ENCODE assay signal across 22 cellular contexts in the genomic region with DNA sequence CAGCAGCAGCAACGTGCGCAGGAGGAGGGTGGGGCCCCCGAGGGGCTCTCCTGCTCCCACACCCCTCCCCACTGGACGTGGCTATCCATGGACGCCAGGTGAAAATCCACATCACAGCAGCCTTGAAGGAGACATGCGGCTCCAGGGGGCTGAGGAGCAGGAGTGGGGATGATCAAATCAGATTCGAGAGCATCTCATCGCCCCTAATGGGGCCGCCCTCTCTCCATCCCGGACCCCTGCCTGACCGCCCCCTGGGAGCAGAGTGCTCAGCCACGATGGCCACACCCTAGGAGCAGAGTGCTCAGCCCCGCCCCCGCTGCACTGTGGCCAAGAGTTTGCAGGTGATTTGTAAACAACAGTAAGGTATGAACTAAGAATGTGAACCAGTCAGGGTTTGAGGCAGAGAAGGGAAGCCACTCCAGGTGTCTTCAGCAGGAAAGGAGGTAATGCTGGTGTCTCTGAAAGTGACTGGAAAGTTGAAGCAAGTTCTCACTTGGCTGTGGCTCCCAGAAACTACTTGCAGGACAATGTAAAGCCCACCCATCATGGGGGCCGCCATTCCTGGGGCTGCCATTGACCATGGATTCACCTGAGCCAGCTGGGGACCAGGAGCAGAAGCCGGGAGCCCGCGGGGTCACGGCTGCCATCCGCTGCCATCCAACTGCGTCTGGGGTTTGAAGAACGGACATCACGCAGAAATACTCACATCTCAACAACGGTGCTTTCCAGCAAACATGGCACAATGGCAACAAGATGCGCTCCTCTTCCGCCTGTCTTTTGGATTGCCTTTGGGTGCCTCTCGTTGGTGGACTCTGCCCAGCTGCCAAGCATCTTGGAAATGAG.
DNase-seq lines count a peak whose midpoint lies in the region; ATAC-seq and TF ChIP-seq lines count a peak whose summit lies in the region.
"Had no signal": no experiment of that assay in that cellular context is flagged by ENCODE, and none has a peak within 500 bp of the region (broad histone marks: within the 10 kb centered on the region; RNA-seq: fewer than 3 reads in every experiment).

No MANE protein-coding gene starts in this region.

- H3K4me3 Mint-ChIP-seq in Caco-2 (ENCODE audit: unreplicated experiment), result peak overlapping the region; percentile 10
- H3K4me3 Mint-ChIP-seq: CD4-positive, CD25-positive, alpha-beta regulatory T cell; nephron progenitor cell; T-helper 17 cell had no signal

- in situ Hi-C loops in GM13977 (cut with MboI; ENCODE audit: low pct_unique_long_range_greater_than_20kb, low sequenced_read_pairs, unreplicated experiment), result no loop called here

- H2BK120ac ChIP-seq in neuronal stem cell (ENCODE audit: low read depth, low read length), result no peak overlapping the region

- H2BK12ac ChIP-seq in neuronal stem cell (ENCODE audit: low read length), result no peak overlapping the region

- no peak overlapping the region for H4K8ac ChIP-seq in neuronal stem cell (ENCODE audit: low read depth, low read length)

- no peak overlapping the region for H4K91ac ChIP-seq in neuronal stem cell (ENCODE audit: low read depth, low read length, poor library complexity)

- no peak overlapping the region for H2BK15ac ChIP-seq in neuronal stem cell (ENCODE audit: low read length)

- H3K27ac Mint-ChIP-seq in Caco-2 (ENCODE audit: unreplicated experiment), result peak overlapping the region; percentile 10
- H3K27ac Mint-ChIP-seq: CD4-positive, CD25-positive, alpha-beta regulatory T cell; nephron progenitor cell; T-helper 17 cell had no signal

- H3K79me1 ChIP-seq in neuronal stem cell (ENCODE audit: low read depth, low read length), result no peaks in the 10 kb centered on the region

- no peak for TF ChIP-seq POLR2A in tibial nerve (IDR thresholded peaks at IDR 0.05)

- no peak for TF ChIP-seq EP300 in tibial nerve (IDR thresholded peaks at IDR 0.05)

- BruUV-seq in Caco-2 (replicated peaks; lab: Mats Ljungman, UMichigan), result no TSS peak

- H3K27ac ChIP-seq in neuronal stem cell (replicated peaks; ENCODE audit: low read length), result no peak overlapping the region
- H3K27ac ChIP-seq in tibial nerve, result no peak overlapping the region
- H3K27ac ChIP-seq: Peyer's patch, sigmoid colon, SJSA1 had no signal

- no CpG with 5 or more reads among the region's 27 CpGs for WGBS in neuronal stem cell (ENCODE audit: extremely low coverage in 2 of 2, insufficient read length in 2 of 2, insufficient replicate concordance in 1 of 2), 2 donors
- 84 to 86% methylated on average over 21 to 26 of the region's 27 CpGs for WGBS in tibial nerve, 2 donors

- H3K18ac ChIP-seq in neuronal stem cell (ENCODE audit: low read length), result peak overlapping the region; percentile 55

- H3K4ac ChIP-seq in neuronal stem cell (ENCODE audit: low read length), result no peak overlapping the region

- CTCF ChIA-PET in Caco-2 (lab: Charles Lee), result no interaction called here

- no peak overlapping the region for H2AFZ ChIP-seq in neuronal stem cell (ENCODE audit: low read length)

- no peak for DNase-seq in Caco-2
- DNase-seq in GM13977 (ENCODE audit: low spot score), result peak; percentile 25
- DNase-seq in activated CD8-positive, alpha-beta memory T cell treated with anti-CD3 and anti-CD28 coated beads, Interleukin-2, amount 50 U/mL, for 48 hours, result peak; percentile 18
- DNase-seq in neuronal stem cell (ENCODE audit: low spot score), result no peak
- DNase-seq in kidney tubule cell (ENCODE audit: low spot score), result no peak
- DNase-seq in tibial nerve (ENCODE audit: low spot score in 2 of 2), result no peak
- DNase-seq: activated CD4-positive, alpha-beta T cell treated with anti-CD3 and anti-CD28 coated beads for 4 hours; activated naive CD4-positive, alpha-beta T cell treated with Interleukin-2 at 50 U/mL for 16 hours; amygdala; CD4-positive, CD25-positive, alpha-beta regulatory T cell; DMS 273 treated with DMSO at 0.1 percent for 48 hours; KBM-7; left cardiac atrium; midbrain; NCI-H1694; NCI-H226; nephron progenitor cell; T-helper 17 cell had no signal

- H3K4me1 ChIP-seq in Caco-2 (peaks cover 19% of the 10 kb centered on the region), neuronal stem cell (ENCODE audit: control insufficient read depth in 2 of 2, insufficient read depth in 1 of 2, low read depth in 1 of 2, low read length in 2 of 2) (peaks cover 6 to 13% of the 10 kb centered on the region in 2 donors), tibial nerve (peaks cover 0 to 11% (median 0%) of the 10 kb centered on the region in 4 donors)
- H3K4me1 ChIP-seq: Peyer's patch, SJSA1 had no signal

- no peak overlapping the region for H3K23ac ChIP-seq in neuronal stem cell (ENCODE audit: low read depth, low read length, poor library complexity)

- H2AK5ac ChIP-seq in neuronal stem cell (ENCODE audit: low read depth, low read length), result peak overlapping the region; percentile 64

- H3K9me3 ChIP-seq in Caco-2, result no peaks in the 10 kb centered on the region
- no peaks in the 10 kb centered on the region for H3K9me3 ChIP-seq in neuronal stem cell (replicated peaks in 1 of 2; ENCODE audit: control insufficient read depth in 2 of 2, insufficient read depth in 1 of 2, low read depth in 1 of 2, low read length in 2 of 2)
- H3K9me3 ChIP-seq in tibial nerve, result no peaks in the 10 kb centered on the region
- H3K9me3 ChIP-seq: Peyer's patch, sigmoid colon had no signal

- intact Hi-C loops in Caco-2 (cut with micrococcal nuclease; ENCODE audit: unreplicated experiment), result no loop called here

- TF ChIP-seq CTCF in Caco-2 (IDR thresholded peaks at IDR 0.05; ENCODE audit: insufficient read depth in 1 of 2, low read depth in 1 of 2, low read length in 1 of 2, severe bottlenecking in 1 of 2, unreplicated experiment in 1 of 2) (no peak), GM13977 (IDR thresholded peaks at IDR 0.05; ENCODE audit: extremely low read depth, insufficient read depth, missing control alignments) (no peak), tibial nerve (IDR thresholded peaks at IDR 0.05) (no peak)

- no peak overlapping the region for H3K4me3 ChIP-seq in Caco-2 (ENCODE audit: low read depth, low read length)
- no peak overlapping the region for H3K4me3 ChIP-seq in neuronal stem cell (ENCODE audit: low read length in 2 of 2)
- no peak overlapping the region for H3K4me3 ChIP-seq in tibial nerve
- H3K4me3 ChIP-seq: Peyer's patch, sigmoid colon, SJSA1 had no signal

- H3K4me1 Mint-ChIP-seq in Caco-2 (ENCODE audit: low read depth, unreplicated experiment), result peaks cover 18% of the 10 kb centered on the region

- H3K27me3 ChIP-seq in Caco-2 (replicated peaks; ENCODE audit: control insufficient read depth, insufficient read depth, low read length) (no peaks in the 10 kb centered on the region; the same call in 1 of the 2 replicates), neuronal stem cell (ENCODE audit: control insufficient read depth in 3 of 3, insufficient read depth in 3 of 3, low read depth in 1 of 3, low read length in 3 of 3) (no peaks in the 10 kb centered on the region), tibial nerve (peaks cover 0 to 24% of the 10 kb centered on the region in 2 donors)

- H3K27me3 Mint-ChIP-seq in Caco-2 (ENCODE audit: insufficient read depth, unreplicated experiment), result peaks cover 11% of the 10 kb centered on the region

- H3K36me3 ChIP-seq in Caco-2 (ENCODE audit: control insufficient read depth, insufficient read depth, low read length), result no peaks in the 10 kb centered on the region
- no peaks in the 10 kb centered on the region for H3K36me3 ChIP-seq in neuronal stem cell (replicated peaks in 1 of 2; ENCODE audit: control insufficient read depth in 2 of 2, insufficient read depth in 2 of 2, low read length in 2 of 2)
- no peaks in the 10 kb centered on the region for H3K36me3 ChIP-seq in tibial nerve
- H3K36me3 ChIP-seq: Peyer's patch, sigmoid colon, SJSA1 had no signal

- no peak overlapping the region for H3K4me2 ChIP-seq in neuronal stem cell (ENCODE audit: insufficient read depth, low read length, poor library complexity, severe bottlenecking)

- no peaks in the 10 kb centered on the region for H3K36me3 Mint-ChIP-seq in Caco-2 (ENCODE audit: insufficient read depth, unreplicated experiment)
- H3K36me3 Mint-ChIP-seq: CD4-positive, CD25-positive, alpha-beta regulatory T cell had no signal

- POLR2A ChIA-PET in Caco-2 (lab: Charles Lee), result no interaction called here

- no peaks in the 10 kb centered on the region for H3K9me3 Mint-ChIP-seq in Caco-2 (ENCODE audit: unreplicated experiment)
- H3K9me3 Mint-ChIP-seq: nephron progenitor cell had no signal

- no peak for ATAC-seq in GM18861 (IDR thresholded peaks at IDR 0.05; ENCODE audit: unreplicated experiment)
- ATAC-seq: left cardiac atrium, T-helper 17 cell had no signal

- H3K14ac ChIP-seq in neuronal stem cell (ENCODE audit: low read length), result no peak overlapping the region

- no peak overlapping the region for H2BK5ac ChIP-seq in neuronal stem cell (ENCODE audit: low read length)

- no peak overlapping the region for H3K9ac ChIP-seq in neuronal stem cell (ENCODE audit: low read depth, low read length, poor library complexity)

Comparison
In these comparisons a context has a peak if more than half of its experiments do, and no peak if none do; other contexts are left out.
1. DNase-seq: peak in GM13977 (single experiment) and activated CD8-positive, alpha-beta memory T cell treated with anti-CD3 and anti-CD28 coated beads, Interleukin-2, amount 50 U/mL, for 48 hours (single experiment); none in Caco-2 (0 of 2), neuronal stem cell (single experiment), kidney tubule cell (single experiment) and tibial nerve (0 of 2).